ENCODE assay signal across 22 cellular contexts in genomic region chr15:29337156-29337959, GRCh38.
DNase-seq lines count a peak whose midpoint lies in the region; ATAC-seq and TF ChIP-seq lines count a peak whose summit lies in the region.
"Had no signal": no experiment of that assay in that cellular context is flagged by ENCODE, and none has a peak within 500 bp of the region (broad histone marks: within the 10 kb centered on the region; RNA-seq: fewer than 3 reads in every experiment).

No MANE protein-coding gene starts in this region.

- H3K27ac Mint-ChIP-seq in WTC11, result no peak overlapping the region
- H3K27ac Mint-ChIP-seq: activated naive CD8-positive, alpha-beta T cell; activated T-helper 1 cell treated with anti-CD3 and anti-CD28 coated beads, Interleukin-12 subunit alpha, Interleukin-12 subunit beta, Interleukin-2, Interleukin-4 antibody, amounts not matched to agents 30 ng/mL and 10 ng/mL and 1 ng/mL, durations not matched to agents 14 hours and 24 hours and 36 hours; stimulated activated naive CD8-positive, alpha-beta T cell treated with anti-CD3 and anti-CD28 coated beads, Interleukin-15, Interleukin-2, amounts not matched to agents 100 ng/mL and 50 ng/mL, for 24 hours; type B pancreatic cell had no signal

- POLR2A ChIA-PET in WTC11 (lab: Charles Lee), result interaction anchor here (0.7 kb wide), 1 partner anchor 15 kb away, joined by 8 read pairs; no protein-coding TSS in a partner anchor

- H3K4me1 Mint-ChIP-seq in WTC11, result peaks cover 15% of the 10 kb centered on the region

- peak; percentile 15 for DNase-seq in H4 (ENCODE audit: low spot score)
- DNase-seq in astrocyte of the cerebellum (ENCODE audit: low read depth), result peak; percentile 61
- peak; percentile 14 for DNase-seq in fibroblast of the conjunctiva (ENCODE audit: low read depth)
- peak; percentile 21 for DNase-seq in skeletal muscle cell (ENCODE audit: low read depth)
- no peak for DNase-seq in WTC11 (ENCODE audit: low spot score)
- DNase-seq in GM20000 (ENCODE audit: low spot score), result no peak
- DNase-seq in NCI-H2171 treated with DMSO at 0.1 percent for 48 hours (lab: John Stamatoyannopoulos, UW), result no peak
- DNase-seq: dermis blood vessel endothelial cell, erythroblast, NCI-H1930, NCI-H446, occipital lobe, SK-N-SH had no signal

- TF ChIP-seq CTCF in astrocyte of the cerebellum (IDR thresholded peaks at IDR 0.05; ENCODE audit: low read depth, low read length, missing control alignments) (no peak), WTC11 (IDR thresholded peaks at IDR 0.05) (no peak), GM20000 (IDR thresholded peaks at IDR 0.05; ENCODE audit: extremely low read depth, missing control alignments) (no peak)

- H3K36me3 Mint-ChIP-seq in WTC11, result no peaks in the 10 kb centered on the region
- H3K36me3 Mint-ChIP-seq: activated naive CD8-positive, alpha-beta T cell; type B pancreatic cell had no signal

- ATAC-seq in WTC11 (no peak), GM19397 (IDR thresholded peaks at IDR 0.05; ENCODE audit: unreplicated experiment) (no peak)
- ATAC-seq: activated CD4-positive, CD25-positive, alpha-beta regulatory T cell treated with anti-CD3 and anti-CD28 coated beads, Interleukin-2, amount 50 U/mL, for 24 hours; K562 had no signal

- H3K4me3 ChIP-seq in astrocyte of the cerebellum (ENCODE audit: low read depth, low read length) (no peak overlapping the region), skeletal muscle cell (ENCODE audit: low read depth, low read length) (no peak overlapping the region)
- H3K4me3 ChIP-seq: BLaER1, K562, lung had no signal

- in situ Hi-C loops in astrocyte of the cerebellum (cut with HindIII; ENCODE audit: low sequenced_read_pairs), result no loop called here

- CTCF ChIA-PET in WTC11 (lab: Charles Lee), result interaction anchor here (2.3 kb wide), 1 partner anchor 197 kb away, joined by 7 read pairs; no protein-coding TSS in a partner anchor

- H3K9me3 Mint-ChIP-seq in WTC11, result no peaks in the 10 kb centered on the region
- H3K9me3 Mint-ChIP-seq: activated T-helper 1 cell treated with anti-CD3 and anti-CD28 coated beads, Interleukin-12 subunit alpha, Interleukin-12 subunit beta, Interleukin-2, Interleukin-4 antibody, amounts not matched to agents 30 ng/mL and 10 ng/mL and 1 ng/mL, durations not matched to agents 14 hours and 24 hours and 36 hours; stimulated activated naive CD8-positive, alpha-beta T cell treated with anti-CD3 and anti-CD28 coated beads, Interleukin-15, Interleukin-2, amounts not matched to agents 100 ng/mL and 50 ng/mL, for 24 hours; type B pancreatic cell had no signal

- H3K27me3 Mint-ChIP-seq in WTC11 (ENCODE audit: low read depth), result no peaks in the 10 kb centered on the region
- H3K27me3 Mint-ChIP-seq: activated naive CD8-positive, alpha-beta T cell; stimulated activated naive CD8-positive, alpha-beta T cell treated with anti-CD3 and anti-CD28 coated beads, Interleukin-15, Interleukin-2, amounts not matched to agents 100 ng/mL and 50 ng/mL, for 24 hours had no signal

- no peak overlapping the region for H3K4me3 Mint-ChIP-seq in WTC11
- H3K4me3 Mint-ChIP-seq: activated naive CD8-positive, alpha-beta T cell; activated T-helper 1 cell treated with anti-CD3 and anti-CD28 coated beads, Interleukin-12 subunit alpha, Interleukin-12 subunit beta, Interleukin-2, Interleukin-4 antibody, amounts not matched to agents 30 ng/mL and 10 ng/mL and 1 ng/mL, durations not matched to agents 14 hours and 24 hours and 36 hours; stimulated activated naive CD8-positive, alpha-beta T cell treated with anti-CD3 and anti-CD28 coated beads, Interleukin-15, Interleukin-2, amounts not matched to agents 100 ng/mL and 50 ng/mL, for 24 hours; type B pancreatic cell had no signal

TF ChIP-seq in WTC11, 78 proteins besides CTCF, POLR2A, EP300 and RAD21:
- no peak for TF ChIP-seq IRF2 (CRISPR knock-in tag; IDR thresholded peaks at IDR 0.05; ENCODE audit: borderline replicate concordance, low read depth)
- TF ChIP-seq STAT6 (CRISPR knock-in tag; conservative IDR thresholded peaks at IDR 0.05; ENCODE audit: low read depth), result no peak
- TF ChIP-seq NFE2L1 (CRISPR knock-in tag; IDR thresholded peaks at IDR 0.05), result no peak
- no peak for TF ChIP-seq ATF1 (CRISPR knock-in tag; IDR thresholded peaks at IDR 0.05)
- no peak for TF ChIP-seq RORB (CRISPR knock-in tag; IDR thresholded peaks at IDR 0.05)
- no peak for TF ChIP-seq OVOL2 (CRISPR knock-in tag; IDR thresholded peaks at IDR 0.05; ENCODE audit: borderline replicate concordance)
- TF ChIP-seq ZNF263 (CRISPR knock-in tag; IDR thresholded peaks at IDR 0.05; ENCODE audit: low read depth), result no peak
- no peak for TF ChIP-seq SP1 (CRISPR knock-in tag; conservative IDR thresholded peaks at IDR 0.05)
- no peak for TF ChIP-seq SMAD3 (CRISPR knock-in tag; IDR thresholded peaks at IDR 0.05; ENCODE audit: borderline replicate concordance)
- no peak for TF ChIP-seq FOXJ3 (CRISPR knock-in tag; IDR thresholded peaks at IDR 0.05; ENCODE audit: borderline replicate concordance)
- TF ChIP-seq TEAD1 (CRISPR knock-in tag; IDR thresholded peaks at IDR 0.05), result no peak
- TF ChIP-seq NR2C2 (CRISPR knock-in tag; IDR thresholded peaks at IDR 0.05), result no peak
- TF ChIP-seq TCF7 (CRISPR knock-in tag; IDR thresholded peaks at IDR 0.05; ENCODE audit: low read depth), result no peak
- no peak for TF ChIP-seq ZNF425 (CRISPR knock-in tag; conservative IDR thresholded peaks at IDR 0.05)
- TF ChIP-seq ZNF219 (CRISPR knock-in tag; IDR thresholded peaks at IDR 0.05; ENCODE audit: borderline replicate concordance), result no peak
- TF ChIP-seq KAT7 (CRISPR knock-in tag; IDR thresholded peaks at IDR 0.05; ENCODE audit: borderline replicate concordance), result no peak

Comparison
In these comparisons a context has a peak if more than half of its experiments do, and no peak if none do; other contexts are left out.
1. DNase-seq: peak in H4 (single experiment), astrocyte of the cerebellum (single experiment), fibroblast of the conjunctiva (single experiment) and skeletal muscle cell (single experiment); none in WTC11 (single experiment), GM20000 (single experiment) and NCI-H2171 treated with DMSO at 0.1 percent for 48 hours (single experiment).